ENCODE assay signal across 15 cellular contexts in genomic region chr6:13429406-13429753, GRCh38. TPM values are rescaled to one million over a fixed set of nuclear protein-coding genes. Genes with fewer than 3 reads are reported as not detected.
DNase-seq lines count a peak whose midpoint lies in the region; ATAC-seq and TF ChIP-seq lines count a peak whose summit lies in the region.
"Had no signal": no experiment of that assay in that cellular context is flagged by ENCODE, and none has a peak within 500 bp of the region (broad histone marks: within the 10 kb centered on the region; RNA-seq: fewer than 3 reads in every experiment).

No MANE protein-coding gene starts in this region.

- dilution Hi-C loops in mammary epithelial cell (cut with HindIII; ENCODE audit: low sequenced_read_pairs) = loop anchor here (5.0 kb wide), 1 partner anchor 68 kb away; no protein-coding TSS in a partner anchor

- peaks cover 8% of the 10 kb centered on the region for H3K36me3 ChIP-seq in OCI-LY7 (ENCODE audit: insufficient read depth, low read length)
- no peaks in the 10 kb centered on the region for H3K36me3 ChIP-seq in mammary epithelial cell (ENCODE audit: insufficient read depth, low read length)
- H3K36me3 ChIP-seq in rectal smooth muscle tissue (ENCODE audit: control insufficient read depth, insufficient read depth, low read length) = no peaks in the 10 kb centered on the region
- H3K36me3 ChIP-seq: SJCRH30 had no signal

- peak; percentile 58 for DNase-seq in activated CD8-positive, alpha-beta memory T cell treated with anti-CD3 and anti-CD28 coated beads, Interleukin-2, amount 10 ng/mL, durations not matched to agents 7 days and 5 days
- no peak for DNase-seq in activated CD8-positive, alpha-beta memory T cell treated with anti-CD3 and anti-CD28 coated beads for 24 hours
- no peak for DNase-seq in OCI-LY7 (ENCODE audit: low spot score)
- DNase-seq in mammary epithelial cell = no peak
- no peak for DNase-seq in osteocyte (ENCODE audit: extremely low spot score, unreplicated experiment)
- no peak for DNase-seq in SKM-1 treated with dmso at 0.1 percent for 144 hours (lab: John Stamatoyannopoulos, UW; ENCODE audit: unreplicated experiment)
- no peak for DNase-seq in NK-92 (lab: John Stamatoyannopoulos, UW; ENCODE audit: unreplicated experiment)
- DNase-seq: activated CD8-positive, alpha-beta memory T cell treated with anti-CD3 and anti-CD28 coated beads, Interleukin-2, amount 50 U/mL, for 4 hours; glutamatergic neuron; HFFc6; KBM-7; NCI-H1417 treated with DMSO at 0.1 percent for 48 hours; SJCRH30 had no signal

- H3K4me2 ChIP-seq in OCI-LY7 (ENCODE audit: low read length) (peak overlapping the region; percentile 69; the same call in 1 of the 2 replicates), mammary epithelial cell (ENCODE audit: insufficient read depth, low read depth, low read length) (peak overlapping the region; percentile 55)
- H3K4me2 ChIP-seq: A549 had no signal

- H3K9me3 Mint-ChIP-seq in activated CD8-positive, alpha-beta memory T cell treated with anti-CD3 and anti-CD28 coated beads, Interleukin-2, amount 10 ng/mL, durations not matched to agents 7 days and 5 days (ENCODE audit: low read depth) = peaks cover 2% of the 10 kb centered on the region
- H3K9me3 Mint-ChIP-seq in osteocyte (ENCODE audit: unreplicated experiment) = no peaks in the 10 kb centered on the region
- H3K9me3 Mint-ChIP-seq: HFFc6 had no signal

- CTCF ChIA-PET in activated CD8-positive, alpha-beta memory T cell treated with anti-CD3 and anti-CD28 coated beads, Interleukin-2, amount 10 ng/mL, durations not matched to agents 7 days and 5 days (lab: Charles Lee) = interaction anchor here (0.8 to 3.6 kb wide), 15 partner anchors 10 to 146 kb away, joined by 3 to 16 read pairs (median 4); partner anchors contain the start of gene SIRT5
- CTCF ChIA-PET in OCI-LY7 (lab: Charles Lee; ENCODE audit: unreplicated experiment) = interaction anchor here (1.1 kb wide), 1 partner anchor 17 kb away, joined by 3 read pairs; no protein-coding TSS in a partner anchor
- CTCF ChIA-PET in mammary epithelial cell (lab: Charles Lee; ENCODE audit: low non-redundant PET) = no interaction called here

- 0 out of 2 replicates have a peak, but pooled peaks cover 10% of the 10 kb centered on the region for H4K20me1 ChIP-seq in OCI-LY7 (ENCODE audit: insufficient read depth, low read length)
- H4K20me1 ChIP-seq in mammary epithelial cell (ENCODE audit: insufficient read depth, low read length) = no peaks in the 10 kb centered on the region

- H3K4me3 Mint-ChIP-seq in activated CD8-positive, alpha-beta memory T cell treated with anti-CD3 and anti-CD28 coated beads, Interleukin-2, amount 10 ng/mL, durations not matched to agents 7 days and 5 days = peak overlapping the region; percentile 16
- H3K4me3 Mint-ChIP-seq in osteocyte (ENCODE audit: unreplicated experiment) = no peak overlapping the region
- H3K4me3 Mint-ChIP-seq: HFFc6 had no signal

- in situ Hi-C loops in mammary epithelial cell (cut with MboI; ENCODE audit: low sequenced_read_pairs in 2 of 2) = no loop called here

- TF ChIP-seq CTCF in OCI-LY7 (conservative IDR thresholded peaks at IDR 0.05; ENCODE audit: low read length) (no peak; the same call in 1 of the 2 replicates), mammary epithelial cell (conservative IDR thresholded peaks at IDR 0.05 in 1 of 2, IDR thresholded peaks at IDR 0.05 in 1 of 2; ENCODE audit: extremely low read depth in 1 of 2, insufficient read depth in 1 of 2, low read depth in 1 of 2, low read length in 2 of 2) (no peak), osteocyte (IDR thresholded peaks at IDR 0.05) (no peak)

- no peaks in the 10 kb centered on the region for H3K27me3 Mint-ChIP-seq in activated CD8-positive, alpha-beta memory T cell treated with anti-CD3 and anti-CD28 coated beads, Interleukin-2, amount 10 ng/mL, durations not matched to agents 7 days and 5 days
- H3K27me3 Mint-ChIP-seq in osteocyte (ENCODE audit: unreplicated experiment) = no peaks in the 10 kb centered on the region

- WGBS in mammary epithelial cell (ENCODE audit: low coverage, missing lambda C conversion rate) = 5% methylated on average over 4 of the region's 5 CpGs

- H3K79me2 ChIP-seq in OCI-LY7 (ENCODE audit: insufficient read depth, low read depth, low read length) = peaks cover 24% of the 10 kb centered on the region; the same call in 1 of the 2 replicates
- H3K79me2 ChIP-seq in mammary epithelial cell (ENCODE audit: insufficient read depth, low read length) = peaks cover 35% of the 10 kb centered on the region

- H3K27ac ChIP-seq in OCI-LY7 (ENCODE audit: low read depth, low read length, poor library complexity, severe bottlenecking) (peak overlapping the region; percentile 15), mammary epithelial cell (ENCODE audit: insufficient read depth, low read depth, low read length) (peak overlapping the region; percentile 29), rectal smooth muscle tissue (ENCODE audit: low read depth, low read length) (peak overlapping the region; percentile 50)
- H3K27ac ChIP-seq: A549, SJCRH30 had no signal

- no peaks in the 10 kb centered on the region for H3K9me2 ChIP-seq in OCI-LY7 (ENCODE audit: insufficient read depth, low read length)

- H3K4me1 Mint-ChIP-seq in activated CD8-positive, alpha-beta memory T cell treated with anti-CD3 and anti-CD28 coated beads, Interleukin-2, amount 10 ng/mL, durations not matched to agents 7 days and 5 days = peaks cover 86% of the 10 kb centered on the region
- H3K4me1 Mint-ChIP-seq in osteocyte (ENCODE audit: unreplicated experiment) = peaks cover 1% of the 10 kb centered on the region

- intact Hi-C loops in OCI-LY7 (cut with micrococcal nuclease; ENCODE audit: unreplicated experiment) = loop anchor here (2.0 kb wide), 2 partner anchors 29 to 57 kb away; partner anchors contain the start of gene GFOD1
- intact Hi-C loops in mammary epithelial cell (cut with micrococcal nuclease) = no loop called here

- BruUV-seq in OCI-LY7 (replicated peaks; lab: Mats Ljungman, UMichigan) (no TSS peak), mammary epithelial cell (replicated peaks; lab: Mats Ljungman, UMichigan) (no TSS peak)

- peaks cover 68% of the 10 kb centered on the region for H3K4me1 ChIP-seq in OCI-LY7 (ENCODE audit: insufficient read depth, low read length, poor library complexity, severe bottlenecking)
- peaks cover 2% of the 10 kb centered on the region for H3K4me1 ChIP-seq in mammary epithelial cell (ENCODE audit: insufficient read depth, low read length)
- peaks cover 5% of the 10 kb centered on the region for H3K4me1 ChIP-seq in rectal smooth muscle tissue (ENCODE audit: control insufficient read depth, insufficient read depth, low read length)
- H3K4me1 ChIP-seq: SJCRH30 had no signal

- H3K4me3 ChIP-seq in OCI-LY7 (ENCODE audit: low read depth, low read length, poor library complexity, severe bottlenecking) (no peak overlapping the region), mammary epithelial cell (replicated peaks in 1 of 3; ENCODE audit: insufficient read depth in 1 of 3, low read depth in 2 of 3, low read length in 3 of 3) (no peak overlapping the region), rectal smooth muscle tissue (ENCODE audit: low read length) (no peak overlapping the region)
- H3K4me3 ChIP-seq: A549, SJCRH30 had no signal

- peak overlapping the region; percentile 92 for H3K27ac Mint-ChIP-seq in activated CD8-positive, alpha-beta memory T cell treated with anti-CD3 and anti-CD28 coated beads, Interleukin-2, amount 10 ng/mL, durations not matched to agents 7 days and 5 days
- no peak overlapping the region for H3K27ac Mint-ChIP-seq in osteocyte (ENCODE audit: unreplicated experiment)
- H3K27ac Mint-ChIP-seq: HFFc6 had no signal

- no peak overlapping the region for H2AFZ ChIP-seq in OCI-LY7 (ENCODE audit: low read length)
- peak overlapping the region; percentile 70 for H2AFZ ChIP-seq in mammary epithelial cell (ENCODE audit: low read depth, low read length)

- H3K9me3 ChIP-seq in OCI-LY7 (ENCODE audit: low read length) = no peaks in the 10 kb centered on the region; the same call in 1 of the 2 replicates
- H3K9me3 ChIP-seq in mammary epithelial cell (replicated peaks; ENCODE audit: insufficient read depth, low read length) = no peaks in the 10 kb centered on the region
- H3K9me3 ChIP-seq: A549, SJCRH30 had no signal

- POLR2A ChIA-PET in OCI-LY7 (lab: Charles Lee) = interaction anchor here (1.0 to 2.6 kb wide), 7 partner anchors 9 to 103 kb away, joined by 3 to 6 read pairs (median 4); no protein-coding TSS in a partner anchor

- H3K36me3 Mint-ChIP-seq in activated CD8-positive, alpha-beta memory T cell treated with anti-CD3 and anti-CD28 coated beads, Interleukin-2, amount 10 ng/mL, durations not matched to agents 7 days and 5 days = peaks cover 11% of the 10 kb centered on the region
- H3K36me3 Mint-ChIP-seq in osteocyte (ENCODE audit: unreplicated experiment) = no peaks in the 10 kb centered on the region

- H3K27me3 ChIP-seq in mammary epithelial cell (ENCODE audit: insufficient read depth, low read length) (no peaks in the 10 kb centered on the region), rectal smooth muscle tissue (ENCODE audit: control insufficient read depth, insufficient read depth, low read length) (no peaks in the 10 kb centered on the region)
- H3K27me3 ChIP-seq: SJCRH30 had no signal

- H3K9ac ChIP-seq in mammary epithelial cell (ENCODE audit: insufficient read depth, low read length) = no peak overlapping the region
- H3K9ac ChIP-seq in rectal smooth muscle tissue (ENCODE audit: low read length) = no peak overlapping the region

- ATAC-seq in activated CD8-positive, alpha-beta memory T cell treated with anti-CD3 and anti-CD28 coated beads, Interleukin-2, amount 10 ng/mL, durations not matched to agents 7 days and 5 days = no peak
- ATAC-seq: A549 had no signal

RNA-seq across cellular contexts. Expression of gene GFOD1, which starts 58.0 kb away (rescaled TPM):
- total RNA-seq in activated CD8-positive, alpha-beta memory T cell treated with anti-CD3 and anti-CD28 coated beads, Interleukin-2, amount 10 ng/mL, durations not matched to agents 7 days and 5 days = 10 to 100 TPM; 10.6 to 11.6 TPM
- total RNA-seq in OCI-LY7 (2014; rRNA removed; shearing (Covaris generic)) = 19.7 and 22.6 TPM in 2 replicates
- 34.4 and 35.0 TPM in 2 replicates for total RNA-seq in OCI-LY7 (2022)
- 10 to 100 TPM; 12.3 to 37.3 TPM for total RNA-seq in mammary epithelial cell
- polyA plus RNA-seq in mammary epithelial cell = 5.3 TPM
- polyA minus RNA-seq in mammary epithelial cell = 9.5 TPM
- total RNA-seq in osteocyte = 0.65 and 0.89 TPM in 2 replicates
